Comparison of ENCODE assay signal across 9 cellular contexts in the genomic region with DNA sequence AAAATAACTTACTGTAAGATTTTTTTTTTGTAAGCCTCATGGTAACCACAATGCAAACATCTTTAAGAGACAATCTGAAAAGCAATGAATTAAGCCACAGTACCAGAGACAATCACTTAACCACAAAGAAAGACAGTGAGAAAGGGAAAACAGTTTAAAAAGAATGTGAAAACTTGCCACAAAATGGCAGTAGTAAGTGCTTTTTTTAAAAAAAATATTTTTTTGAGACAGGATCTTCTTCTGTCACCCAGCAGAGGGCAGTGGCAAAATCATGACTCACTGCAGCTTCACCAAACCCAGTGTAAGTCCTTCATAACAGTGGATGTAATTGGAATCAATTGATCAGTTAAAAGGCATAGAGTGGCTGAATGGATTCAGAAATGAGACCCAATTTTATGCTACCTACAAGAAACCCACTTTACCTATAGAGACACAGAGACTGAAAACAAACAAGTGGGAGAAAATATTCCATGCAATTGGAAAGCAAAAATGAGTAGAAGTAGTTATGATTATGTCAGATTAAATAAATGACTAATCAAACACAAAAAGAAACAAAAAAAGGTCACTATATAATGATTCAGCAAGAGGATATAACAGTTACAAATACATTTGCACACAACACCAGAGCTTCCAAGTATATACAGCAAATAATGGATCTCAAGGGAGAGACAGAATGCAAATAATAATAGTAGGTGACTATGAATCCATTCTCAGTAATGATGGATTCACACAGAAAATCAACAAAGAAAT. TPM values are rescaled to one million over a fixed set of nuclear protein-coding genes. Genes with fewer than 3 reads are reported as not detected.
DNase-seq lines count a peak whose midpoint lies in the region; ATAC-seq and TF ChIP-seq lines count a peak whose summit lies in the region.
"Had no signal": no experiment of that assay in that cellular context is flagged by ENCODE, and none has a peak within 500 bp of the region (broad histone marks: within the 10 kb centered on the region; RNA-seq: fewer than 3 reads in every experiment).

No MANE protein-coding gene starts in this region.

- DNase-seq in activated T-cell treated with anti-CD3 and anti-CD28 coated beads for 48 hours (ENCODE audit: low read depth) (peak; percentile 6), MV-4-11 (lab: John Stamatoyannopoulos, UW) (peak; percentile 67), cardiac fibroblast (ENCODE audit: low read depth in 2 of 2) (peak; percentile 62 to 69), AG08396 (ENCODE audit: low spot score) (no peak), NCI-H345 (lab: John Stamatoyannopoulos, UW) (no peak), left cardiac atrium (no peak)
- no peak for DNase-seq in activated T-cell treated with anti-CD3 and anti-CD28 coated beads, Interleukin-2, amount 50 U/mL, for 24 hours
- DNase-seq in stimulated activated effector memory CD8-positive, alpha-beta T cell treated with anti-CD3 and anti-CD28 coated beads, Interleukin-12 subunit alpha, Interleukin-12 subunit beta, amount 100 ng/mL, for 72 hours (ENCODE audit: low spot score in 2 of 2) = no peak

- no peak overlapping the region for H3K4me3 Mint-ChIP-seq in activated T-cell treated with anti-CD3 and anti-CD28 coated beads, Interleukin-2, amount 50 U/mL, for 24 hours
- H3K4me3 Mint-ChIP-seq in stimulated activated effector memory CD8-positive, alpha-beta T cell treated with anti-CD3 and anti-CD28 coated beads, Interleukin-12 subunit alpha, Interleukin-12 subunit beta, amount 100 ng/mL, for 72 hours = no peak overlapping the region

- peak; percentile 79 for ATAC-seq in stimulated activated effector memory CD8-positive, alpha-beta T cell treated with anti-CD3 and anti-CD28 coated beads, Interleukin-12 subunit alpha, Interleukin-12 subunit beta, amount 100 ng/mL, for 72 hours
- ATAC-seq in left cardiac atrium = no peak

- no peaks in the 10 kb centered on the region for H3K27me3 Mint-ChIP-seq in activated T-cell treated with anti-CD3 and anti-CD28 coated beads, Interleukin-2, amount 50 U/mL, for 24 hours

- no peaks in the 10 kb centered on the region for H3K9me3 Mint-ChIP-seq in activated T-cell treated with anti-CD3 and anti-CD28 coated beads, Interleukin-2, amount 50 U/mL, for 24 hours
- H3K9me3 Mint-ChIP-seq in stimulated activated effector memory CD8-positive, alpha-beta T cell treated with anti-CD3 and anti-CD28 coated beads, Interleukin-12 subunit alpha, Interleukin-12 subunit beta, amount 100 ng/mL, for 72 hours = no peaks in the 10 kb centered on the region

- H3K4me1 Mint-ChIP-seq in activated T-cell treated with anti-CD3 and anti-CD28 coated beads, Interleukin-2, amount 50 U/mL, for 24 hours (ENCODE audit: low read depth) = no peaks in the 10 kb centered on the region
- peaks cover 7% of the 10 kb centered on the region for H3K4me1 Mint-ChIP-seq in stimulated activated effector memory CD8-positive, alpha-beta T cell treated with anti-CD3 and anti-CD28 coated beads, Interleukin-12 subunit alpha, Interleukin-12 subunit beta, amount 100 ng/mL, for 72 hours

- H3K36me3 Mint-ChIP-seq in activated T-cell treated with anti-CD3 and anti-CD28 coated beads, Interleukin-2, amount 50 U/mL, for 24 hours (ENCODE audit: low read depth) = no peaks in the 10 kb centered on the region
- no peaks in the 10 kb centered on the region for H3K36me3 Mint-ChIP-seq in stimulated activated effector memory CD8-positive, alpha-beta T cell treated with anti-CD3 and anti-CD28 coated beads, Interleukin-12 subunit alpha, Interleukin-12 subunit beta, amount 100 ng/mL, for 72 hours

- TF ChIP-seq CTCF in cardiac fibroblast (IDR thresholded peaks at IDR 0.05; ENCODE audit: low read depth, low read length) = peak; percentile 36

- no peak overlapping the region for H3K27ac Mint-ChIP-seq in activated T-cell treated with anti-CD3 and anti-CD28 coated beads, Interleukin-2, amount 50 U/mL, for 24 hours
- H3K27ac Mint-ChIP-seq in stimulated activated effector memory CD8-positive, alpha-beta T cell treated with anti-CD3 and anti-CD28 coated beads, Interleukin-12 subunit alpha, Interleukin-12 subunit beta, amount 100 ng/mL, for 72 hours = peak overlapping the region; percentile 66

- no peak overlapping the region for H3K4me3 ChIP-seq in cardiac fibroblast (replicated peaks in 1 of 2; ENCODE audit: low read depth in 2 of 2, low read length in 2 of 2)
- H3K4me3 ChIP-seq: BLaER1 treated with 17β-estradiol and CSF1 and Interleukin-3, amounts not matched to agents 10 nM and 100 nM had no signal

- intact Hi-C loops in left cardiac atrium (cut with DNase I) = no loop called here

RNA-seq across cellular contexts. Expression of a gene that starts 21.9 kb away (rescaled TPM):
- 10 to 100 TPM in 1 of 2 donors, not detected in 1; 13.6 TPM for total RNA-seq in left cardiac atrium

Comparison
In these comparisons a context has a peak if more than half of its experiments do, and no peak if none do; other contexts are left out.
1. DNase-seq: peak in activated T-cell treated with anti-CD3 and anti-CD28 coated beads for 48 hours (single experiment), MV-4-11 (single experiment) and cardiac fibroblast (2 of 2); none in activated T-cell treated with anti-CD3 and anti-CD28 coated beads, Interleukin-2, amount 50 U/mL, for 24 hours (single experiment), stimulated activated effector memory CD8-positive, alpha-beta T cell treated with anti-CD3 and anti-CD28 coated beads, Interleukin-12 subunit alpha, Interleukin-12 subunit beta, amount 100 ng/mL, for 72 hours (0 of 2), AG08396 (single experiment), NCI-H345 (single experiment) and left cardiac atrium (single experiment).